Comparison of ENCODE assay signal across 9 cellular contexts in the genomic region with DNA sequence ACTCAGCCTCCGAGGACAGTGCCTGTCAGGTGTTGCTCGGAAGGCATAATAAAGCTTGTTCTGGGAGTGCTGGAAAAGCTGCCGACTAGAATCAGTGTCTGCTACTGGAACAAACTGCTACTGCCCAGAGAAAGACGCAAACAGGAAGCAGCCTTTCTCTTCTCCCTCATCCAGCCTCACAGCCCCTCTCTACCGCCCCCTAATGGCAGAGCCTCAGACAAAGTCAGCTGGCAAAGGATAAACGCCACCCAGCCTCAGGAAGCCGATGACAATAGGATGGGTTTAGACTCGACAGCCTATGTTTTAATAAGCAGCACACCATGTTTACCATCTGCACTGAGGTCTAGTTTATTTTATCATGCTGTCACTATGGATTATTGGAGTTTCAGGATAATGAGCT.
DNase-seq lines count a peak whose midpoint lies in the region; ATAC-seq and TF ChIP-seq lines count a peak whose summit lies in the region.
"Had no signal": no experiment of that assay in that cellular context is flagged by ENCODE, and none has a peak within 500 bp of the region (broad histone marks: within the 10 kb centered on the region; RNA-seq: fewer than 3 reads in every experiment).

No MANE protein-coding gene starts in this region.

- POLR2A ChIA-PET in BJ (lab: Charles Lee) = no interaction called here

- H3K27me3 ChIP-seq in BJ (ENCODE audit: control insufficient read depth, insufficient read depth, low read length) (peaks cover under 1% of the 10 kb centered on the region; the same call in 1 of the 2 replicates), kidney epithelial cell (ENCODE audit: control insufficient read depth, insufficient read depth, low read length) (no peaks in the 10 kb centered on the region)

- peak; percentile 39; the same call in 1 of the 2 replicates for TF ChIP-seq CTCF in BJ (IDR thresholded peaks at IDR 0.05; ENCODE audit: insufficient read depth, low read depth, low read length)
- TF ChIP-seq CTCF in WI38 (IDR thresholded peaks at IDR 0.05; ENCODE audit: low read depth, low read length) = peak; percentile 57; the same call in 1 of the 2 replicates
- peak; percentile 38 for TF ChIP-seq CTCF in kidney epithelial cell (IDR thresholded peaks at IDR 0.05; ENCODE audit: insufficient read depth, low read length, poor library complexity, severe bottlenecking)

- ATAC-seq in HG03280 (IDR thresholded peaks at IDR 0.05; ENCODE audit: unreplicated experiment) = no peak
- ATAC-seq in GM18867 (IDR thresholded peaks at IDR 0.05; ENCODE audit: unreplicated experiment) = no peak

- DNase-seq in BJ (ENCODE audit: low read depth) = no peak
- DNase-seq in H4 (ENCODE audit: low spot score) = peak; percentile 71
- no peak for DNase-seq in kidney epithelial cell (ENCODE audit: low read depth)
- DNase-seq in DMS79 (lab: John Stamatoyannopoulos, UW) = no peak
- no peak for DNase-seq in Ammon's horn (ENCODE audit: low spot score)

- H3K4me3 ChIP-seq in BJ (ENCODE audit: low read depth, low read length) (no peak overlapping the region), WI38 (ENCODE audit: low read depth, low read length) (no peak overlapping the region), kidney epithelial cell (ENCODE audit: low read depth, low read length) (no peak overlapping the region)

- no peaks in the 10 kb centered on the region for H3K36me3 ChIP-seq in BJ (ENCODE audit: control insufficient read depth, insufficient read depth, low read length)
- no peaks in the 10 kb centered on the region for H3K36me3 ChIP-seq in kidney epithelial cell (ENCODE audit: control insufficient read depth, insufficient read depth, low read length)
- H3K36me3 ChIP-seq: neutrophil had no signal

- CTCF ChIA-PET in BJ (lab: Yijun Ruan, JAX) = interaction anchor here (0.5 to 2.9 kb wide), 5 partner anchors 10 to 456 kb away, joined by 3 to 8 read pairs (median 5); no protein-coding TSS in a partner anchor
